ENCODE assay signal across 20 cellular contexts in the genomic region with DNA sequence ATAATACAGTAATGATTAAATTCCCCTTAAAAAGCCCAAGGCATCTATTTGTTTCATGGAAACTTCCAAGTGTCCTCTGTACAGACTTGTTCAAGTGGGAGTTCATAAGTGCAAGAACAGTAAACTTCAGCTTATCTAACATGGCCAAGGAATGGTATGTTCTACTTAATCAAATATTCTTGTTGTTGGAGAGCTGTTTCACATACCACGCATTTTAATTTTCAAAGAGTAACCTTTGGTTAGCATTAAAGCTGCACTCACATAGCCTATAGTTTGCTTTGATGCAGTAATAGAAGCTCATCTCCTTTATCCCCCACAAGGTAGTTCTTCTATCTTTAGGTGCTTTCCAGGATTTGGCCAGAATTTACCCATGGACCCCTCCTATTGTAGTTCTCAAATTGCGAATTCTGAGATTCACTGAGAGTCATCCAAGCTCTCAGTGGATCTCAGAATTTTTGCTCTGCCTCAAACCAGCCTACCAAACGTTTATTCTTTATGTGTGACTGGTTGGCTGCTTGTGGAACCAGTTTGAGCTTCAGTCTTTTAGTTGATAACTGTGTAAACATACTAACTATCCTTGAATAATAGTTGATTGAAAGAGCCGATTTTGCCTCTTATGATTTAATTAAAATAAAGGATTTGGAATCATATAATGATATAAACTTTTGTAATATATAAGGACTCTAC.
DNase-seq lines count a peak whose midpoint lies in the region; TF ChIP-seq lines count a peak whose summit lies in the region.
"Had no signal": no experiment of that assay in that cellular context is flagged by ENCODE, and none has a peak within 500 bp of the region (broad histone marks: within the 10 kb centered on the region; RNA-seq: fewer than 3 reads in every experiment).

No MANE protein-coding gene starts in this region.

- no peaks in the 10 kb centered on the region for H3K9me3 ChIP-seq in OCI-LY7 (ENCODE audit: low read length)
- H3K9me3 ChIP-seq in neuronal stem cell (replicated peaks in 1 of 2; ENCODE audit: control insufficient read depth in 2 of 2, insufficient read depth in 1 of 2, low read depth in 1 of 2, low read length in 2 of 2), result no peaks in the 10 kb centered on the region
- H3K9me3 ChIP-seq: heart right ventricle, neutrophil had no signal

- H2BK120ac ChIP-seq in neuronal stem cell (ENCODE audit: low read depth, low read length), result no peak overlapping the region

- H3K4me2 ChIP-seq in OCI-LY7 (ENCODE audit: low read length) (no peak overlapping the region), neuronal stem cell (ENCODE audit: insufficient read depth, low read length, poor library complexity, severe bottlenecking) (no peak overlapping the region)

- no peak overlapping the region for H2BK15ac ChIP-seq in neuronal stem cell (ENCODE audit: low read length)

- H3K27me3 ChIP-seq in neuronal stem cell (ENCODE audit: control insufficient read depth in 3 of 3, insufficient read depth in 3 of 3, low read depth in 1 of 3, low read length in 3 of 3), result no peaks in the 10 kb centered on the region
- H3K27me3 ChIP-seq: heart right ventricle, neutrophil had no signal

- no peaks in the 10 kb centered on the region for H3K79me1 ChIP-seq in neuronal stem cell (ENCODE audit: low read depth, low read length)

- WGBS in neuronal stem cell (ENCODE audit: extremely low coverage in 2 of 2, insufficient read length in 2 of 2, insufficient replicate concordance in 1 of 2), 2 donors, result no CpG with 5 or more reads among the region's 4 CpGs

- CTCF ChIA-PET in OCI-LY7 (lab: Charles Lee; ENCODE audit: unreplicated experiment), result no interaction called here

- peaks cover 49% of the 10 kb centered on the region for H3K4me1 Mint-ChIP-seq in mesothelial cell of epicardium
- H3K4me1 Mint-ChIP-seq: activated T-helper 17 cell treated with anti-CD3 and anti-CD28 coated beads, Interleukin-2, amount 50 U/mL, for 72 hours; immature natural killer cell had no signal

- no peaks in the 10 kb centered on the region for H3K79me2 ChIP-seq in OCI-LY7 (ENCODE audit: insufficient read depth, low read depth, low read length)

- no peak overlapping the region for H3K9ac ChIP-seq in neuronal stem cell (ENCODE audit: low read depth, low read length, poor library complexity)

- no peak overlapping the region for H2AFZ ChIP-seq in OCI-LY7 (ENCODE audit: low read length)
- no peak overlapping the region for H2AFZ ChIP-seq in neuronal stem cell (ENCODE audit: low read length)

- no peak overlapping the region for H3K14ac ChIP-seq in neuronal stem cell (ENCODE audit: low read length)

- no peak overlapping the region for H3K4ac ChIP-seq in neuronal stem cell (ENCODE audit: low read length)

- no peaks in the 10 kb centered on the region for H3K4me1 ChIP-seq in OCI-LY7 (ENCODE audit: insufficient read depth, low read length, poor library complexity, severe bottlenecking)
- H3K4me1 ChIP-seq in neuronal stem cell (ENCODE audit: control insufficient read depth in 2 of 2, insufficient read depth in 1 of 2, low read depth in 1 of 2, low read length in 2 of 2), result no peaks in the 10 kb centered on the region

- H4K91ac ChIP-seq in neuronal stem cell (ENCODE audit: low read depth, low read length, poor library complexity), result no peak overlapping the region

- H3K4me3 ChIP-seq in OCI-LY7 (ENCODE audit: low read depth, low read length, poor library complexity, severe bottlenecking) (no peak overlapping the region), neuronal stem cell (ENCODE audit: low read length in 2 of 2) (no peak overlapping the region)
- H3K4me3 ChIP-seq: heart right ventricle had no signal

- H4K20me1 ChIP-seq in OCI-LY7 (ENCODE audit: insufficient read depth, low read length), result no peaks in the 10 kb centered on the region

- no peak overlapping the region for H2AK5ac ChIP-seq in neuronal stem cell (ENCODE audit: low read depth, low read length)

- BruUV-seq in OCI-LY7 (replicated peaks; lab: Mats Ljungman, UMichigan), result no TSS peak

- DNase-seq in fibroblast of gingiva (ENCODE audit: low read depth) (peak; percentile 3), mesothelial cell of epicardium (ENCODE audit: low spot score in 2 of 2, unreplicated experiment in 2 of 2) (no peak), OCI-LY7 (ENCODE audit: low spot score) (no peak), NCI-H69 (lab: John Stamatoyannopoulos, UW) (no peak), neuronal stem cell (ENCODE audit: low spot score) (no peak)
- no peak for DNase-seq in stimulated activated naive CD4-positive, alpha-beta T cell (lab: John Stamatoyannopoulos, UW)
- DNase-seq: C1 segment of cervical spinal cord, Calu3, heart right ventricle, immature natural killer cell, NCI-H1417 treated with DMSO at 0.1 percent for 48 hours, NCI-H524 had no signal

- peaks cover 11% of the 10 kb centered on the region for H3K9me3 Mint-ChIP-seq in mesothelial cell of epicardium
- H3K9me3 Mint-ChIP-seq: IgD-negative memory B cell, WTC11 had no signal

- H3K18ac ChIP-seq in neuronal stem cell (ENCODE audit: low read length), result no peak overlapping the region

- H3K9me2 ChIP-seq in OCI-LY7 (ENCODE audit: insufficient read depth, low read length), result no peaks in the 10 kb centered on the region

- H3K27ac ChIP-seq in 22Rv1 (peak overlapping the region; percentile 59), VCaP (peak overlapping the region; percentile 53), OCI-LY7 (ENCODE audit: low read depth, low read length, poor library complexity, severe bottlenecking) (no peak overlapping the region), neuronal stem cell (replicated peaks; ENCODE audit: low read length) (no peak overlapping the region)
- H3K27ac ChIP-seq: heart right ventricle, neutrophil had no signal

- no peak overlapping the region for H2BK5ac ChIP-seq in neuronal stem cell (ENCODE audit: low read length)

- intact Hi-C loops in OCI-LY7 (cut with micrococcal nuclease; ENCODE audit: unreplicated experiment), result no loop called here

- no peak overlapping the region for H3K23ac ChIP-seq in neuronal stem cell (ENCODE audit: low read depth, low read length, poor library complexity)

- peak overlapping the region; percentile 96 for H3K27ac Mint-ChIP-seq in mesothelial cell of epicardium
- H3K27ac Mint-ChIP-seq: activated naive CD4-positive, alpha-beta T cell treated with anti-CD3 and anti-CD28 coated beads, Interleukin-2, amount 50 U/mL, for 72 hours; activated T-helper 17 cell treated with anti-CD3 and anti-CD28 coated beads, Interleukin-2, amount 50 U/mL, for 72 hours; IgD-negative memory B cell; immature natural killer cell; T-helper 2 cell treated with Interferon-gamma antibody and Interleukin-4, amounts not matched to agents 5 μg/mL and 100 μg/mL, for 36 hours; WTC11 had no signal

- peaks cover 11% of the 10 kb centered on the region for H3K36me3 Mint-ChIP-seq in mesothelial cell of epicardium
- H3K36me3 Mint-ChIP-seq: activated naive CD4-positive, alpha-beta T cell treated with anti-CD3 and anti-CD28 coated beads, Interleukin-2, amount 50 U/mL, for 72 hours; IgD-negative memory B cell; WTC11 had no signal

- TF ChIP-seq CTCF in 22Rv1 (IDR thresholded peaks at IDR 0.05) (no peak), VCaP (conservative IDR thresholded peaks at IDR 0.05) (no peak), mesothelial cell of epicardium (IDR thresholded peaks at IDR 0.05; ENCODE audit: unreplicated experiment) (no peak), OCI-LY7 (conservative IDR thresholded peaks at IDR 0.05; ENCODE audit: low read length) (no peak)

- POLR2A ChIA-PET in OCI-LY7 (lab: Charles Lee), result interaction anchor here (0.6 to 1.0 kb wide), 2 partner anchors 131 to 330 kb away, joined by 4 to 5 read pairs; no protein-coding TSS in a partner anchor

- no peak overlapping the region for H2BK12ac ChIP-seq in neuronal stem cell (ENCODE audit: low read length)

- no peak overlapping the region for H3K4me3 Mint-ChIP-seq in mesothelial cell of epicardium
- H3K4me3 Mint-ChIP-seq: activated T-helper 17 cell treated with anti-CD3 and anti-CD28 coated beads, Interleukin-2, amount 50 U/mL, for 72 hours; IgD-negative memory B cell; immature natural killer cell; T-helper 2 cell treated with Interferon-gamma antibody and Interleukin-4, amounts not matched to agents 5 μg/mL and 100 μg/mL, for 36 hours; WTC11 had no signal

- H3K36me3 ChIP-seq in OCI-LY7 (ENCODE audit: insufficient read depth, low read length) (no peaks in the 10 kb centered on the region), neuronal stem cell (replicated peaks in 1 of 2; ENCODE audit: control insufficient read depth in 2 of 2, insufficient read depth in 2 of 2, low read length in 2 of 2) (no peaks in the 10 kb centered on the region)
- H3K36me3 ChIP-seq: heart right ventricle, neutrophil had no signal

- no peaks in the 10 kb centered on the region for H3K27me3 Mint-ChIP-seq in mesothelial cell of epicardium (ENCODE audit: low read depth)
- H3K27me3 Mint-ChIP-seq: activated T-helper 17 cell treated with anti-CD3 and anti-CD28 coated beads, Interleukin-2, amount 50 U/mL, for 72 hours; IgD-negative memory B cell had no signal

- no peak overlapping the region for H4K8ac ChIP-seq in neuronal stem cell (ENCODE audit: low read depth, low read length)

Comparison
In these comparisons a context has a peak if more than half of its experiments do, and no peak if none do; other contexts are left out.
1. H3K27ac ChIP-seq: peak in 22Rv1 (single experiment) and VCaP (single experiment); none in OCI-LY7 (single experiment) and neuronal stem cell (single experiment).